Comparison of ENCODE assay signal across 9 cellular contexts in the genomic region with DNA sequence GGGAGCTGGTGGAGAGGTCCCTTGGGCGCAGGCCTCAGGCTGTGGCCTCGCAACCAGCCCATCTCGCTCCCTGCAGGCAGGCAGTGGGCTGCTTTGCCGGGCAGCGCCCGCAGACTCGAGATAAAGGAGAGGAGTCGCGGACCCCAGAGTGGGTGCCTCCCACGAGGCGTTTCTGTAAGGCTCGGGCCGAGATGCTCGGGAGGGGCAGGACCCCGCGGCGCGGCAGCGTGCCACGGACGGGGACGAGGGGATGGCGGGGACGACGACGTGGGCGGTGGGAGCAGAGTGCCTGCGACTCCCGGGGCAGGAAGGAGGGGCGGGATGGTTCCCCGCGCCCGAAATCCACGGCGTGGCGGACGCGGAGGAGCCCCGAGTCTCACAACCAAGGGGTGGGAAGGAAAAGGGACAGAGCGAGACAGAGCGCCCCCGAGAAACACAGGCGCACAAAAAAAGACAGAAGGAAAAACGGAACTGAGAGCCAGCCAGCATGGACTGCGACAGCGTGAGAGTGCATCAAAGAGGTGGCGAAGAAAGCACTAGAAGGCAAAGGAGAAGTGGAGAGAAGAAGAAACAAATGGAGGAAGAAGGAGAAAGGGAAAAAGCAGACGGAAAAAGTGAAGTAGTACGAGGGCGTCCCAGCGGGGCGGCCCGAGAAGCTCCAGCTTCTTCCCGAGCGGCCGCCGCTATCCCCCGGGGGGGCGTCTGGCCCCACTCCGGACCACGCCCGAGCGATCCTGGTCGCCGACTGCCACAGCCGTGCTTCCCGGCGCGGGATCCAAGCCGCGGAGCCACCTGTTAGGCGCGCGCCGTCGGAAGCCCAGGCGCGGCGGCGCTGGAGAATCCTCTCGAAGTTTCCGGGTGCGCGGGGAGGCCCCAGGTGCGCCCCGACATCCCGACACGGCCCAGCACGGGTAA. TPM values are rescaled to one million over a fixed set of nuclear protein-coding genes. Genes with fewer than 3 reads are reported as not detected.
DNase-seq lines count a peak whose midpoint lies in the region; ATAC-seq and TF ChIP-seq lines count a peak whose summit lies in the region.
"Had no signal": no experiment of that assay in that cellular context is flagged by ENCODE, and none has a peak within 500 bp of the region (broad histone marks: within the 10 kb centered on the region; RNA-seq: fewer than 3 reads in every experiment).

No MANE protein-coding gene starts in this region.

- H3K36me3 ChIP-seq in heart left ventricle (no peaks in the 10 kb centered on the region), OCI-LY1 (ENCODE audit: insufficient read depth, low read length) (peaks cover 4% of the 10 kb centered on the region)

- peaks cover 16% of the 10 kb centered on the region for H3K27me3 Mint-ChIP-seq in glutamatergic neuron (ENCODE audit: unreplicated experiment)
- peaks cover 52% of the 10 kb centered on the region for H3K27me3 Mint-ChIP-seq in stimulated activated naive CD8-positive, alpha-beta T cell treated with anti-CD3 and anti-CD28 coated beads, Interleukin-15, Interleukin-2, amounts not matched to agents 100 ng/mL and 50 ng/mL, for 24 hours

- peak overlapping the region; percentile 75 for H3K9ac ChIP-seq in OCI-LY1 (ENCODE audit: low read length)

- no peak overlapping the region for H2AFZ ChIP-seq in OCI-LY1 (ENCODE audit: low read length)

- peak overlapping the region; percentile 98 for H3K4me3 Mint-ChIP-seq in glutamatergic neuron (ENCODE audit: unreplicated experiment)
- H3K4me3 Mint-ChIP-seq in stimulated activated naive CD8-positive, alpha-beta T cell treated with anti-CD3 and anti-CD28 coated beads, Interleukin-15, Interleukin-2, amounts not matched to agents 100 ng/mL and 50 ng/mL, for 24 hours = peak overlapping the region; percentile 82

- peak in 1 of 5 donors; percentile 62 for DNase-seq in heart left ventricle
- no peak for DNase-seq in left ventricle myocardium superior
- peak; percentile 27 for DNase-seq in glutamatergic neuron
- DNase-seq in activated CD4-positive, CD25-positive, alpha-beta regulatory T cell treated with anti-CD3 and anti-CD28 coated beads, Interleukin-2, amount 50 U/mL, for 72 hours = no peak
- DNase-seq in AG20443 (ENCODE audit: low spot score) = no peak

- H3K27ac Mint-ChIP-seq in glutamatergic neuron (ENCODE audit: unreplicated experiment) = peak overlapping the region; percentile 49
- peak overlapping the region; percentile 64 for H3K27ac Mint-ChIP-seq in stimulated activated naive CD8-positive, alpha-beta T cell treated with anti-CD3 and anti-CD28 coated beads, Interleukin-15, Interleukin-2, amounts not matched to agents 100 ng/mL and 50 ng/mL, for 24 hours

- intact Hi-C loops in heart left ventricle (cut with DNase I) = no loop called here
- intact Hi-C loops in left ventricle myocardium superior (cut with micrococcal nuclease) = no loop called here

- H3K9me2 ChIP-seq in OCI-LY1 (ENCODE audit: low read depth, low read length) = no peaks in the 10 kb centered on the region

- no peak for ATAC-seq in heart left ventricle
- ATAC-seq in left ventricle myocardium superior = no peak
- ATAC-seq in HG02678 (IDR thresholded peaks at IDR 0.05; ENCODE audit: unreplicated experiment) = peak; percentile 37

- H3K4me3 ChIP-seq in heart left ventricle (peak overlapping the region; percentile 27 to 56 (median 46)), OCI-LY1 (ENCODE audit: low read depth, low read length, poor library complexity, severe bottlenecking) (peak overlapping the region; percentile 78)

- H4K20me1 ChIP-seq in OCI-LY1 (ENCODE audit: insufficient read depth, low read length) = no peaks in the 10 kb centered on the region

- H3K27ac ChIP-seq in heart left ventricle = no peak overlapping the region
- peak overlapping the region; percentile 45 for H3K27ac ChIP-seq in OCI-LY1 (ENCODE audit: low read depth, low read length, poor library complexity, severe bottlenecking)

- TF ChIP-seq CTCF in heart left ventricle (IDR thresholded peaks at IDR 0.05) (no peak), OCI-LY1 (IDR thresholded peaks at IDR 0.05; ENCODE audit: low read length) (peak; percentile 47; the same call in 1 of the 2 replicates), glutamatergic neuron (IDR thresholded peaks at IDR 0.05; ENCODE audit: partially characterized antibody, unreplicated experiment) (no peak)

- peaks cover 52% of the 10 kb centered on the region for H3K79me2 ChIP-seq in OCI-LY1 (ENCODE audit: insufficient read depth, low read length)

- H3F3A ChIP-seq in OCI-LY1 (ENCODE audit: insufficient read depth, low read length) = no peaks in the 10 kb centered on the region

- no peaks in the 10 kb centered on the region for H3K9me3 ChIP-seq in heart left ventricle
- H3K9me3 ChIP-seq in OCI-LY1 (ENCODE audit: low read length) = no peaks in the 10 kb centered on the region

- WGBS in heart left ventricle, 4 donors = 5 to 7% (median 5%) methylated on average over 76 to 89 of the region's 89 CpGs

- H3K4me1 Mint-ChIP-seq in glutamatergic neuron (ENCODE audit: low read depth, unreplicated experiment) = peaks cover 2% of the 10 kb centered on the region
- peaks cover 28% of the 10 kb centered on the region for H3K4me1 Mint-ChIP-seq in stimulated activated naive CD8-positive, alpha-beta T cell treated with anti-CD3 and anti-CD28 coated beads, Interleukin-15, Interleukin-2, amounts not matched to agents 100 ng/mL and 50 ng/mL, for 24 hours (ENCODE audit: low read depth)

- H3K27me3 ChIP-seq in heart left ventricle (peaks cover 26 to 80% (median 42%) of the 10 kb centered on the region in 9 donors), OCI-LY1 (ENCODE audit: insufficient read depth, low read length) (no peaks in the 10 kb centered on the region)

- H3K9me3 Mint-ChIP-seq in glutamatergic neuron (ENCODE audit: unreplicated experiment) = peaks cover 11% of the 10 kb centered on the region
- no peaks in the 10 kb centered on the region for H3K9me3 Mint-ChIP-seq in stimulated activated naive CD8-positive, alpha-beta T cell treated with anti-CD3 and anti-CD28 coated beads, Interleukin-15, Interleukin-2, amounts not matched to agents 100 ng/mL and 50 ng/mL, for 24 hours

- no peak for TF ChIP-seq POLR2A in heart left ventricle (IDR thresholded peaks at IDR 0.05)

- H3K4me1 ChIP-seq in heart left ventricle (peaks cover 0 to 24% (median 8%) of the 10 kb centered on the region in 12 donors), OCI-LY1 (ENCODE audit: insufficient read depth, low read length, severe bottlenecking) (peaks cover 46% of the 10 kb centered on the region)

- H3K36me3 Mint-ChIP-seq in glutamatergic neuron (ENCODE audit: unreplicated experiment) = peaks cover 14% of the 10 kb centered on the region
- peaks cover 4% of the 10 kb centered on the region for H3K36me3 Mint-ChIP-seq in stimulated activated naive CD8-positive, alpha-beta T cell treated with anti-CD3 and anti-CD28 coated beads, Interleukin-15, Interleukin-2, amounts not matched to agents 100 ng/mL and 50 ng/mL, for 24 hours (ENCODE audit: low read depth)

- peak overlapping the region; percentile 78 for H3K4me2 ChIP-seq in OCI-LY1 (ENCODE audit: low read length)

RNA-seq across cellular contexts. Expression of gene BEND4, which starts 1.5 kb away (rescaled TPM):
- total RNA-seq in heart left ventricle (under 1 TPM in 4 of 9 donors, not detected in 5; 0.02 to 0.28 (median 0.06) TPM), left ventricle myocardium superior (not detected), glutamatergic neuron (ENCODE audit: unreplicated experiment) (2.1 TPM)
- polyA plus RNA-seq in heart left ventricle = under 1 TPM in 1 of 2 donors, not detected in 1; 0.01 TPM
- total RNA-seq: bronchial epithelial cell had no signal
